16 cellular contexts compared by ENCODE assay signal in the genomic region with DNA sequence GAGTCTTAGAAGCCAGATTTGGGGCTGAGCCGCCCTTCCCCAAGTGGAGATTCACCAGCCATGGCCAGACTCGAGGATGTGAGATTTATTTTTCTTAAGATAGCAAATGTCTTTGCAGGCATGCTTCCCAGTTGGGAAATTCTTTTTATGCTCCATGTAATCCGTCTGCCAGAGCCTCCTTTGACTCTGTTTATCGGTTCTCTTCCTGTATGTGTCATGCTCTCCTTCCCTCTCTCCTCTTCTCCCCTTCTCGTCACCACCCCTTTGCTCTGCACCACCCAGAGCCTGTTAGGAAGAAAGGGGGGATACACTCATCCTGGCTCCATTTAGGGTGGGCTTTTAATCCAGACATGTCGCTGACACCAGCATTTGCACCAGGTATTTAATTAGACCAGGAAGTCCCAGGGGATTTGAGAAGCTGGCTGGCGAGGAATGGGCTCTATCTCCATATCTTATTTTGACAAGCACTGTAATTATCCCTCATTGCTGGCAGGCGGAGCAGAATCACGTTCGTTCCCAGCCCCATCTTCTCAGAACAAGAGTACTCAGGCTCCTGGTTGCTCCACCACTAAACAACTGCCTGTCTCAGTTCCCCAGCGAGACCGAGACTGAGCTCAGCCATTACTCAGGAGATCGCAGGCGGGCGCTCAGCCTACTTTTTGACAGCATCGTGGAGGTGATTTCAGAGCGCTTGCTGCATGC. TPM values are rescaled to one million over a fixed set of nuclear protein-coding genes. Genes with fewer than 3 reads are reported as not detected.
A peak's percentile ranks its signal among the peaks of the same experiment; 100 is the strongest.
DNase-seq lines count a peak whose midpoint lies in the region; ATAC-seq and TF ChIP-seq lines count a peak whose summit lies in the region.
"Had no signal": no experiment of that assay in that cellular context is flagged by ENCODE, and none has a peak within 500 bp of the region (broad histone marks: within the 10 kb centered on the region; RNA-seq: fewer than 3 reads in every experiment).

No MANE protein-coding gene starts in this region.

- H3K27ac ChIP-seq in prostate gland = no peak overlapping the region
- H3K27ac ChIP-seq: testis had no signal

- intact Hi-C loops in posterior cingulate gyrus (cut with DNase I) (no loop called here), prostate gland (cut with DNase I) (loop anchor here (10.0 kb wide), 1 partner anchor 120 kb away; no protein-coding TSS in a partner anchor)

- ATAC-seq in HG02938 (IDR thresholded peaks at IDR 0.05; ENCODE audit: unreplicated experiment) = no peak
- ATAC-seq in GM19324 (IDR thresholded peaks at IDR 0.05; ENCODE audit: low FRiP score, unreplicated experiment) = no peak
- ATAC-seq: esophagus mucosa, T-cell had no signal

- H3K4me1 ChIP-seq in prostate gland (replicated peaks) = no peaks in the 10 kb centered on the region

- TF ChIP-seq POLR2A in prostate gland (IDR thresholded peaks at IDR 0.05) = no peak

- no peak overlapping the region for H3K4me3 ChIP-seq in fibroblast of pulmonary artery (replicated peaks; ENCODE audit: low read depth, low read length)
- H3K4me3 ChIP-seq in prostate gland = no peak overlapping the region
- H3K4me3 ChIP-seq: testis had no signal

- DNase-seq in HEK293T (ENCODE audit: extremely low spot score) (peak; percentile 41), NCI-H2227 (lab: John Stamatoyannopoulos, UW; ENCODE audit: unreplicated experiment) (peak; percentile 76), fibroblast of pulmonary artery (ENCODE audit: low read depth) (peak; percentile 61), posterior cingulate gyrus (peak in 6 of 10 donors; percentile 43 to 90 (median 58)), H4 (ENCODE audit: low spot score) (no peak), prostate gland (ENCODE audit: low spot score) (no peak)
- DNase-seq: activated CD4-positive, alpha-beta T cell treated with anti-CD3 and anti-CD28 coated beads, Interleukin-2, amount 10 ng/mL, durations not matched to agents 24 days and 14 days; activated effector memory CD4-positive, alpha-beta T cell treated with Interleukin-2 at 50 U/mL for 16 hours; CD4-positive, CD25-positive, alpha-beta regulatory T cell; central memory CD4-positive, alpha-beta T cell; MV-4-11; T-cell; testis had no signal

- POLR2A ChIA-PET in HEK293T (lab: Yijun Ruan, JAX) = interaction anchor here (0.7 kb wide), 1 partner anchor 79 kb away, joined by 3 read pairs; no protein-coding TSS in a partner anchor

- TF ChIP-seq CTCF in fibroblast of pulmonary artery (IDR thresholded peaks at IDR 0.05; ENCODE audit: low read length, missing control alignments) (no peak), prostate gland (IDR thresholded peaks at IDR 0.05) (no peak)

- no peaks in the 10 kb centered on the region for H3K9me3 ChIP-seq in prostate gland
- H3K9me3 ChIP-seq: testis had no signal

- no peaks in the 10 kb centered on the region for H3K27me3 ChIP-seq in prostate gland (replicated peaks; ENCODE audit: insufficient read depth)
- H3K27me3 ChIP-seq: testis had no signal

- CTCF ChIA-PET in HEK293T (lab: Yijun Ruan, JAX) = interaction anchor here (0.6 kb wide), 1 partner anchor 128 kb away, joined by 3 read pairs; no protein-coding TSS in a partner anchor

- WGBS in prostate gland = 36% methylated on average over 17 of the region's 17 CpGs

- H3K36me3 ChIP-seq in prostate gland = no peaks in the 10 kb centered on the region

TF ChIP-seq in HEK293T, 16 proteins besides CTCF, POLR2A, EP300 and RAD21:
- TF ChIP-seq SP1 (IDR thresholded peaks at IDR 0.05) (no peak), L3MBTL2 (conservative IDR thresholded peaks at IDR 0.05) (no peak), FOXK2 (IDR thresholded peaks at IDR 0.05) (no peak), FOXM1 (IDR thresholded peaks at IDR 0.05; ENCODE audit: borderline replicate concordance) (no peak), TARDBP (IDR thresholded peaks at IDR 0.05) (no peak)
TF ChIP-seq in HEK293T: peak in this region for 0.

RNA-seq across cellular contexts. Expression of a gene that starts 50.9 kb away (rescaled TPM):
- not detected in 2 replicates for total RNA-seq in H4 (2014; rRNA removed; shearing (Covaris generic))
- total RNA-seq in prostate gland = 10 to 100 TPM in 1 of 2 donors, 1 to 10 TPM in 1; 1.6 to 13.5 TPM
- total RNA-seq: activated CD4-positive, alpha-beta T cell treated with anti-CD3 and anti-CD28 coated beads, Interleukin-2, amount 10 ng/mL, durations not matched to agents 24 days and 14 days; CD4-positive, CD25-positive, alpha-beta regulatory T cell; esophagus mucosa; T-cell had no signal

Comparison
In these comparisons a context has a peak if more than half of its experiments do, and no peak if none do; other contexts are left out.
1. DNase-seq: peak in HEK293T (single experiment), NCI-H2227 (single experiment), fibroblast of pulmonary artery (single experiment) and posterior cingulate gyrus (6 of 10); none in H4 (single experiment) and prostate gland (single experiment).